ENCODE assay signal across 23 cellular contexts in genomic region chr19:5800361-5801270, GRCh38. TPM values are rescaled to one million over a fixed set of nuclear protein-coding genes. Genes with fewer than 3 reads are reported as not detected.
"Had no signal": no experiment of that assay in that cellular context is flagged by ENCODE, and none has a peak within 500 bp of the region (broad histone marks: within the 10 kb centered on the region; RNA-seq: fewer than 3 reads in every experiment).

No MANE protein-coding gene starts in this region.

- H3K27me3 ChIP-seq: colonic mucosa had no signal

- H3K27ac Mint-ChIP-seq: activated CD8-positive, alpha-beta T cell treated with anti-CD3 and anti-CD28 coated beads, Interleukin-2, amount 10 ng/mL, durations not matched to agents 7 days and 5 days; activated naive CD4-positive, alpha-beta T cell treated with anti-CD3 and anti-CD28 coated beads, Interleukin-2, amount 50 U/mL, for 24 hours; stimulated activated naive CD8-positive, alpha-beta T cell treated with anti-CD3 and anti-CD28 coated beads, Interleukin-15, Interleukin-2, amounts not matched to agents 100 ng/mL and 50 ng/mL, for 24 hours had no signal

- H3K4me3 ChIP-seq: colonic mucosa, psoas muscle, sigmoid colon, spleen, upper lobe of left lung had no signal

- H3K4me1 ChIP-seq: psoas muscle had no signal

- H3K27ac ChIP-seq: colonic mucosa, psoas muscle, sigmoid colon, spleen, upper lobe of left lung had no signal

- H3K36me3 ChIP-seq: colonic mucosa, sigmoid colon, spleen, upper lobe of left lung had no signal

- FAIRE-seq: endometrium, kidney had no signal

- H3K9me3 ChIP-seq: colonic mucosa, psoas muscle, sigmoid colon, spleen, upper lobe of left lung had no signal

- H3K36me3 Mint-ChIP-seq: activated naive CD4-positive, alpha-beta T cell treated with anti-CD3 and anti-CD28 coated beads, Interleukin-2, amount 50 U/mL, for 24 hours had no signal

- ATAC-seq: activated CD8-positive, alpha-beta T cell treated with anti-CD3 and anti-CD28 coated beads, Interleukin-2, amount 10 ng/mL, durations not matched to agents 7 days and 5 days; psoas muscle had no signal

- DNase-seq: activated CD4-positive, alpha-beta T cell treated with anti-CD3 and anti-CD28 coated beads for 4 hours; activated CD8-positive, alpha-beta memory T cell treated with anti-CD3 and anti-CD28 coated beads, Interleukin-2, amount 50 U/mL, for 4 hours; activated CD8-positive, alpha-beta T cell treated with anti-CD3 and anti-CD28 coated beads, Interleukin-2, amount 10 ng/mL, durations not matched to agents 7 days and 5 days; activated effector memory CD4-positive, alpha-beta T cell treated with anti-CD3 and anti-CD28 coated beads, Interleukin-2, amount 50 U/mL, for 16 hours; activated T-cell treated with anti-CD3 and anti-CD28 coated beads, Interleukin-2, amount 50 U/mL, for 48 hours; caudate nucleus; colonic mucosa; hippocampal formation; kidney; left ventricle myocardium superior; psoas muscle; sigmoid colon; spleen; T-helper 2 cell; upper lobe of left lung had no signal

- H3K9me3 Mint-ChIP-seq: activated naive CD4-positive, alpha-beta T cell treated with anti-CD3 and anti-CD28 coated beads, Interleukin-2, amount 50 U/mL, for 24 hours; stimulated activated naive CD8-positive, alpha-beta T cell treated with anti-CD3 and anti-CD28 coated beads, Interleukin-15, Interleukin-2, amounts not matched to agents 100 ng/mL and 50 ng/mL, for 24 hours had no signal

- H3K4me3 Mint-ChIP-seq: activated CD8-positive, alpha-beta T cell treated with anti-CD3 and anti-CD28 coated beads, Interleukin-2, amount 10 ng/mL, durations not matched to agents 7 days and 5 days; activated naive CD4-positive, alpha-beta T cell treated with anti-CD3 and anti-CD28 coated beads, Interleukin-2, amount 50 U/mL, for 24 hours; stimulated activated naive CD8-positive, alpha-beta T cell treated with anti-CD3 and anti-CD28 coated beads, Interleukin-15, Interleukin-2, amounts not matched to agents 100 ng/mL and 50 ng/mL, for 24 hours had no signal

RNA-seq across cellular contexts. Expression of gene NRTN, which starts 4.3 kb away (rescaled TPM):
- total RNA-seq: activated CD8-positive, alpha-beta T cell treated with anti-CD3 and anti-CD28 coated beads, Interleukin-2, amount 10 ng/mL, durations not matched to agents 7 days and 5 days; glomerular endothelial cell; myocyte; psoas muscle had no signal
- polyA plus RNA-seq: psoas muscle had no signal

RNA-seq across cellular contexts. Expression of gene FUT6, which starts 38.9 kb away (rescaled TPM):
- total RNA-seq: glomerular endothelial cell, left ventricle myocardium superior, myocyte, osteocyte, psoas muscle, sigmoid colon, temporal lobe had no signal
- polyA plus RNA-seq: neural cell had no signal

RNA-seq across cellular contexts. Expression of gene FUT3, which starts 50.6 kb away (rescaled TPM):
- total RNA-seq: activated CD8-positive, alpha-beta T cell treated with anti-CD3 and anti-CD28 coated beads, Interleukin-2, amount 10 ng/mL, durations not matched to agents 7 days and 5 days; glomerular endothelial cell; left ventricle myocardium superior; myocyte; osteocyte; spleen had no signal
